In genomic region chr16:81480856-81481821, GRCh38 we compare ENCODE assay signal across 1 cellular context.
TF ChIP-seq lines count a peak whose summit lies in the region.

No MANE protein-coding gene starts in this region.

TF ChIP-seq in HepG2, 621 proteins besides CTCF, POLR2A, EP300 and RAD21 (continued from another document):
- TF ChIP-seq CEBPZ (IDR thresholded peaks at IDR 0.05; ENCODE audit: low read length) (no peak), SAFB2 (CRISPR knock-in tag; IDR thresholded peaks at IDR 0.05; ENCODE audit: borderline replicate concordance, low read depth) (no peak), ZEB1 (IDR thresholded peaks at IDR 0.05; ENCODE audit: insufficient replicate concordance, low read depth) (no peak), ZSCAN25 (CRISPR knock-in tag; IDR thresholded peaks at IDR 0.05) (no peak), JUNB (CRISPR knock-in tag; IDR thresholded peaks at IDR 0.05; ENCODE audit: borderline replicate concordance) (no peak), GABPB1 (CRISPR knock-in tag; IDR thresholded peaks at IDR 0.05) (peak; percentile 55; the same call in 1 of the 2 replicates), HOXD1 (CRISPR knock-in tag; IDR thresholded peaks at IDR 0.05) (no peak), CAMTA2 (CRISPR knock-in tag; IDR thresholded peaks at IDR 0.05; ENCODE audit: borderline replicate concordance) (no peak), ZNF501 (CRISPR knock-in tag; IDR thresholded peaks at IDR 0.05) (peak; percentile 67)
- TF ChIP-seq, protein P1, sequence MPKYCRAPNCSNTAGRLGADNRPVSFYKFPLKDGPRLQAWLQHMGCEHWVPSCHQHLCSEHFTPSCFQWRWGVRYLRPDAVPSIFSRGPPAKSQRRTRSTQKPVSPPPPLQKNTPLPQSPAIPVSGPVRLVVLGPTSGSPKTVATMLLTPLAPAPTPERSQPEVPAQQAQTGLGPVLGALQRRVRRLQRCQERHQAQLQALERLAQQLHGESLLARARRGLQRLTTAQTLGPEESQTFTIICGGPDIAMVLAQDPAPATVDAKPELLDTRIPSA (CRISPR knock-in tag; IDR thresholded peaks at IDR 0.05; ENCODE audit: borderline replicate concordance): peak; percentile 39; the same call in 1 of the 2 replicates
- TF ChIP-seq, protein P2, sequence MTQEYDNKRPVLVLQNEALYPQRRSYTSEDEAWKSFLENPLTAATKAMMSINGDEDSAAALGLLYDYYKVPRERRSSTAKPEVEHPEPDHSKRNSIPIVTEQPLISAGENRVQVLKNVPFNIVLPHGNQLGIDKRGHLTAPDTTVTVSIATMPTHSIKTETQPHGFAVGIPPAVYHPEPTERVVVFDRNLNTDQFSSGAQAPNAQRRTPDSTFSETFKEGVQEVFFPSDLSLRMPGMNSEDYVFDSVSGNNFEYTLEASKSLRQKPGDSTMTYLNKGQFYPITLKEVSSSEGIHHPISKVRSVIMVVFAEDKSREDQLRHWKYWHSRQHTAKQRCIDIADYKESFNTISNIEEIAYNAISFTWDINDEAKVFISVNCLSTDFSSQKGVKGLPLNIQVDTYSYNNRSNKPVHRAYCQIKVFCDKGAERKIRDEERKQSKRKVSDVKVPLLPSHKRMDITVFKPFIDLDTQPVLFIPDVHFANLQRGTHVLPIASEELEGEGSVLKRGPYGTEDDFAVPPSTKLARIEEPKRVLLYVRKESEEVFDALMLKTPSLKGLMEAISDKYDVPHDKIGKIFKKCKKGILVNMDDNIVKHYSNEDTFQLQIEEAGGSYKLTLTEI (CRISPR knock-in tag; conservative IDR thresholded peaks at IDR 0.05): no peak
